9 cellular contexts compared by ENCODE assay signal in genomic region chr4:158193171-158193749, GRCh38. TPM values are rescaled to one million over a fixed set of nuclear protein-coding genes. Genes with fewer than 3 reads are reported as not detected.
DNase-seq lines count a peak whose midpoint lies in the region; ATAC-seq and TF ChIP-seq lines count a peak whose summit lies in the region.
"Had no signal": no experiment of that assay in that cellular context is flagged by ENCODE, and none has a peak within 500 bp of the region (broad histone marks: within the 10 kb centered on the region; RNA-seq: fewer than 3 reads in every experiment).

No MANE protein-coding gene starts in this region.

- H3K4me3 Mint-ChIP-seq in mesothelial cell of epicardium, result no peak overlapping the region

- no peaks in the 10 kb centered on the region for H3K9me3 Mint-ChIP-seq in mesothelial cell of epicardium

- H3K27ac Mint-ChIP-seq in mesothelial cell of epicardium, result no peak overlapping the region

- H3K4me1 Mint-ChIP-seq in mesothelial cell of epicardium, result no peaks in the 10 kb centered on the region

- H3K36me3 Mint-ChIP-seq in mesothelial cell of epicardium, result no peaks in the 10 kb centered on the region

- no peaks in the 10 kb centered on the region for H3K27me3 Mint-ChIP-seq in mesothelial cell of epicardium (ENCODE audit: low read depth)

- TF ChIP-seq CTCF in mesothelial cell of epicardium (IDR thresholded peaks at IDR 0.05; ENCODE audit: unreplicated experiment), result peak; percentile 46

- peak overlapping the region; percentile 92 for H3K27ac ChIP-seq in cingulate gyrus (ENCODE audit: low read depth, low read length)
- H3K27ac ChIP-seq: SJSA1 had no signal

- ATAC-seq in GM21576 (IDR thresholded peaks at IDR 0.05; ENCODE audit: unreplicated experiment) (peak; percentile 67), HG02610 (IDR thresholded peaks at IDR 0.05; ENCODE audit: unreplicated experiment) (no peak)

- DNase-seq in DMS53 treated with DMSO at 0.1 percent for 48 hours (lab: John Stamatoyannopoulos, UW; ENCODE audit: unreplicated experiment) (peak; percentile 12), NCI-H345 (lab: John Stamatoyannopoulos, UW) (peak; percentile 16), mesothelial cell of epicardium (ENCODE audit: low spot score in 2 of 2, unreplicated experiment in 2 of 2) (no peak), NCI-H1436 treated with DMSO at 0.1 percent for 48 hours (lab: John Stamatoyannopoulos, UW) (no peak)
- no peak for DNase-seq in stimulated activated naive CD4-positive, alpha-beta T cell (lab: John Stamatoyannopoulos, UW)

RNA-seq across cellular contexts. Expression of gene TMEM144, which starts 17.0 kb away (rescaled TPM):
- total RNA-seq in mesothelial cell of epicardium, result 5.4 to 6.3 TPM (median 5.7 TPM) in 3 replicates

RNA-seq across cellular contexts. Expression of gene GASK1B, which starts 20.4 kb away (rescaled TPM):
- 28.3 to 29.1 TPM (median 29.0 TPM) in 3 replicates for total RNA-seq in mesothelial cell of epicardium

Comparison
In these comparisons a context has a peak if more than half of its experiments do, and no peak if none do; other contexts are left out.
1. DNase-seq: peak in DMS53 treated with DMSO at 0.1 percent for 48 hours (single experiment) and NCI-H345 (single experiment); none in mesothelial cell of epicardium (0 of 2), stimulated activated naive CD4-positive, alpha-beta T cell (0 of 6) and NCI-H1436 treated with DMSO at 0.1 percent for 48 hours (single experiment).